ENCODE assay signal across 1 cellular context in the genomic region with DNA sequence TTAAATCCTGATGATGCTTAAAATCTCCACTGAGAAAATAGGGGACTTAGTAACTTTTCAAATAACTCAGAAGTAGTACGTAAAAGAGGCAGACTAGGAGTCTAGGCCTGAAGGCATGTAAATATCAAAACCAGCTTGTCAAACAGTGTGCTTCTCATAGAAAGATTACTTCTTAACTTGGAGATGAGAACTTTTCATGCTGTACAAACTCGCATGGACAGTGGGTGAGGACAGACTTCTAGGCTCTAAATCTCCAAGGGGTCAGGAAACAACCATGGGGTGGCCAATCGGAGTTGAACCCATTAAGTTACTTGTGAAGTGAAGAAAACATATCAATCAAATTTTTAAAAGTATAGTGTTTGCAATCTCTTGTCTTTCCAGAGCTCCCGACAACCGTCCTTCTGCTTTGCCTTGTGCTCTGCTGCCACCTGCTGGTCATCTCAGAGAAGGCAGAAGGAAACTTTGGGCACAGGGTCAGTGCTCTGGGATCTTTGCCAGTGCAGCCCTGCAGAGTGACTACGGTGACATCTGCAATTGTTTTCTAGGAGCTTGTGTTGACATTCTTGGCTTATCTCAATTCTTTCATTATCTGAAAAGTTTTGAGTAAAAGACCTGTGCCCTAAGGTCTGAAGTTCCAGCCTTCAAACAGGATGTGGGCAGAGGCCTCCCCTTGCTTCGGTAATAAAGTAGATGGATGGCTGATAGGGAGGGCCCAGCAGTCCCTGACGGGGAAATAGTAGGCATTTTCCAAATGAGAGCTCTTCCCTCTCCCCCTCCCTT.
A peak's percentile ranks its signal among the peaks of the same experiment; 100 is the strongest.
TF ChIP-seq lines count a peak whose summit lies in the region.

No MANE protein-coding gene starts in this region.

TF ChIP-seq in HEK293, 187 proteins besides CTCF, POLR2A, EP300 and RAD21 (continued from another document and continues in another):
- no peak for TF ChIP-seq ZNF571 (tag by site-specific recombination; IDR thresholded peaks at IDR 0.05)
- no peak for TF ChIP-seq ZNF157 (tag by site-specific recombination; IDR thresholded peaks at IDR 0.05)
- TF ChIP-seq SETDB1 (IDR thresholded peaks at IDR 0.05; ENCODE audit: insufficient read length, low read length): no peak
- TF ChIP-seq KLF16 (tag by site-specific recombination; IDR thresholded peaks at IDR 0.05): no peak
- TF ChIP-seq ZNF239 (tag by site-specific recombination; IDR thresholded peaks at IDR 0.05): no peak
- TF ChIP-seq, protein P1, sequence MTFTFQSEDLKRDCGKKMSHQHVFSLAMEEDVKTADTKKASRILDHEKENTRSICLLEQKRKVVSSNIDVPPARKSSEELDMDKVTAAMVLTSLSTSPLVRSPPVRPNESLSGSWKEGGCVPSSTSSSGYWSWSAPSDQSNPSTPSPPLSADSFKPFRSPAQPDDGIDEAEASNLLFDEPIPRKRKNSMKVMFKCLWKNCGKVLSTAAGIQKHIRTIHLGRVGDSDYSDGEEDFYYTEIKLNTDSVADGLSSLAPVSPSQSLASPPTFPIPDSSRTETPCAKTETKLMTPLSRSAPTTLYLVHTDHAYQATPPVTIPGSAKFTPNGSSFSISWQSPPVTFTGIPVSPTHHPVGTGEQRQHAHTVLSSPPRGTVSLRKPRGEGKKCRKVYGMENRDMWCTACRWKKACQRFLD (tag by site-specific recombination; IDR thresholded peaks at IDR 0.05): no peak
- TF ChIP-seq, protein P2, sequence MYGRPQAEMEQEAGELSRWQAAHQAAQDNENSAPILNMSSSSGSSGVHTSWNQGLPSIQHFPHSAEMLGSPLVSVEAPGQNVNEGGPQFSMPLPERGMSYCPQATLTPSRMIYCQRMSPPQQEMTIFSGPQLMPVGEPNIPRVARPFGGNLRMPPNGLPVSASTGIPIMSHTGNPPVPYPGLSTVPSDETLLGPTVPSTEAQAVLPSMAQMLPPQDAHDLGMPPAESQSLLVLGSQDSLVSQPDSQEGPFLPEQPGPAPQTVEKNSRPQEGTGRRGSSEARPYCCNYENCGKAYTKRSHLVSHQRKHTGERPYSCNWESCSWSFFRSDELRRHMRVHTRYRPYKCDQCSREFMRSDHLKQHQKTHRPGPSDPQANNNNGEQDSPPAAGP (tag by site-specific recombination; IDR thresholded peaks at IDR 0.05): peak; percentile 94; the same call in 1 of the 2 replicates
- no peak for TF ChIP-seq ZNF416 (tag by site-specific recombination; IDR thresholded peaks at IDR 0.05)
- no peak for TF ChIP-seq ZNF23 (tag by site-specific recombination; IDR thresholded peaks at IDR 0.05; ENCODE audit: borderline replicate concordance)
- TF ChIP-seq ZNF670 (tag by site-specific recombination; IDR thresholded peaks at IDR 0.05; ENCODE audit: low read depth): no peak
- TF ChIP-seq, protein P3, sequence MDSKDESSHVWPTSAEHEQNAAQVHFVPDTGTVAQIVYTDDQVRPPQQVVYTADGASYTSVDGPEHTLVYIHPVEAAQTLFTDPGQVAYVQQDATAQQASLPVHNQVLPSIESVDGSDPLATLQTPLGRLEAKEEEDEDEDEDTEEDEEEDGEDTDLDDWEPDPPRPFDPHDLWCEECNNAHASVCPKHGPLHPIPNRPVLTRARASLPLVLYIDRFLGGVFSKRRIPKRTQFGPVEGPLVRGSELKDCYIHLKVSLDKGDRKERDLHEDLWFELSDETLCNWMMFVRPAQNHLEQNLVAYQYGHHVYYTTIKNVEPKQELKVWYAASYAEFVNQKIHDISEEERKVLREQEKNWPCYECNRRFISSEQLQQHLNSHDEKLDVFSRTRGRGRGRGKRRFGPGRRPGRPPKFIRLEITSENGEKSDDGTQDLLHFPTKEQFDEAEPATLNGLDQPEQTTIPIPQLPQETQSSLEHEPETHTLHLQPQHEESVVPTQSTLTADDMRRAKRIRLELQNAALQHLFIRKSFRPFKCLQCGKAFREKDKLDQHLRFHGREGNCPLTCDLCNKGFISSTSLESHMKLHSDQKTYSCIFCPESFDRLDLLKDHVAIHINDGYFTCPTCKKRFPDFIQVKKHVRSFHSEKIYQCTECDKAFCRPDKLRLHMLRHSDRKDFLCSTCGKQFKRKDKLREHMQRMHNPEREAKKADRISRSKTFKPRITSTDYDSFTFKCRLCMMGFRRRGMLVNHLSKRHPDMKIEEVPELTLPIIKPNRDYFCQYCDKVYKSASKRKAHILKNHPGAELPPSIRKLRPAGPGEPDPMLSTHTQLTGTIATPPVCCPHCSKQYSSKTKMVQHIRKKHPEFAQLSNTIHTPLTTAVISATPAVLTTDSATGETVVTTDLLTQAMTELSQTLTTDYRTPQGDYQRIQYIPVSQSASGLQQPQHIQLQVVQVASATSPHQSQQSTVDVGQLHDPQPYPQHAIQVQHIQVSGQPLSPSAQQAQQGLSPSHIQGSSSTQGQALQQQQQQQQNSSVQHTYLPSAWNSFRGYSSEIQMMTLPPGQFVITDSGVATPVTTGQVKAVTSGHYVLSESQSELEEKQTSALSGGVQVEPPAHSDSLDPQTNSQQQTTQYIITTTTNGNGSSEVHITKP (tag by site-specific recombination; IDR thresholded peaks at IDR 0.05): peak; percentile 50; the same call in 1 of the 2 replicates
- no peak for TF ChIP-seq HOXC10 (CRISPR knock-in tag; IDR thresholded peaks at IDR 0.05)
- TF ChIP-seq SP7 (tag by site-specific recombination; IDR thresholded peaks at IDR 0.05): peak; percentile 88
- no peak for TF ChIP-seq ZNF19 (tag by site-specific recombination; IDR thresholded peaks at IDR 0.05; ENCODE audit: low read depth)
- TF ChIP-seq, protein P4, sequence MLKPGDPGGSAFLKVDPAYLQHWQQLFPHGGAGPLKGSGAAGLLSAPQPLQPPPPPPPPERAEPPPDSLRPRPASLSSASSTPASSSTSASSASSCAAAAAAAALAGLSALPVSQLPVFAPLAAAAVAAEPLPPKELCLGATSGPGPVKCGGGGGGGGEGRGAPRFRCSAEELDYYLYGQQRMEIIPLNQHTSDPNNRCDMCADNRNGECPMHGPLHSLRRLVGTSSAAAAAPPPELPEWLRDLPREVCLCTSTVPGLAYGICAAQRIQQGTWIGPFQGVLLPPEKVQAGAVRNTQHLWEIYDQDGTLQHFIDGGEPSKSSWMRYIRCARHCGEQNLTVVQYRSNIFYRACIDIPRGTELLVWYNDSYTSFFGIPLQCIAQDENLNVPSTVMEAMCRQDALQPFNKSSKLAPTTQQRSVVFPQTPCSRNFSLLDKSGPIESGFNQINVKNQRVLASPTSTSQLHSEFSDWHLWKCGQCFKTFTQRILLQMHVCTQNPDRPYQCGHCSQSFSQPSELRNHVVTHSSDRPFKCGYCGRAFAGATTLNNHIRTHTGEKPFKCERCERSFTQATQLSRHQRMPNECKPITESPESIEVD (tag by site-specific recombination; IDR thresholded peaks at IDR 0.05): peak; percentile 86
- TF ChIP-seq ZNF248 (tag by site-specific recombination; IDR thresholded peaks at IDR 0.05): no peak
- no peak; the same call in 1 of the 2 replicates for TF ChIP-seq GLI2 (tag by site-specific recombination; IDR thresholded peaks at IDR 0.05; ENCODE audit: borderline replicate concordance, low read depth)
- TF ChIP-seq, protein P5, sequence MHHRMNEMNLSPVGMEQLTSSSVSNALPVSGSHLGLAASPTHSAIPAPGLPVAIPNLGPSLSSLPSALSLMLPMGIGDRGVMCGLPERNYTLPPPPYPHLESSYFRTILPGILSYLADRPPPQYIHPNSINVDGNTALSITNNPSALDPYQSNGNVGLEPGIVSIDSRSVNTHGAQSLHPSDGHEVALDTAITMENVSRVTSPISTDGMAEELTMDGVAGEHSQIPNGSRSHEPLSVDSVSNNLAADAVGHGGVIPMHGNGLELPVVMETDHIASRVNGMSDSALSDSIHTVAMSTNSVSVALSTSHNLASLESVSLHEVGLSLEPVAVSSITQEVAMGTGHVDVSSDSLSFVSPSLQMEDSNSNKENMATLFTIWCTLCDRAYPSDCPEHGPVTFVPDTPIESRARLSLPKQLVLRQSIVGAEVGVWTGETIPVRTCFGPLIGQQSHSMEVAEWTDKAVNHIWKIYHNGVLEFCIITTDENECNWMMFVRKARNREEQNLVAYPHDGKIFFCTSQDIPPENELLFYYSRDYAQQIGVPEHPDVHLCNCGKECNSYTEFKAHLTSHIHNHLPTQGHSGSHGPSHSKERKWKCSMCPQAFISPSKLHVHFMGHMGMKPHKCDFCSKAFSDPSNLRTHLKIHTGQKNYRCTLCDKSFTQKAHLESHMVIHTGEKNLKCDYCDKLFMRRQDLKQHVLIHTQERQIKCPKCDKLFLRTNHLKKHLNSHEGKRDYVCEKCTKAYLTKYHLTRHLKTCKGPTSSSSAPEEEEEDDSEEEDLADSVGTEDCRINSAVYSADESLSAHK (tag by site-specific recombination; IDR thresholded peaks at IDR 0.05): no peak; the same call in 1 of the 2 replicates
- 0 out of 2 replicates have a peak, but pooled peaks have one; percentile 34 for TF ChIP-seq KLF10 (tag by site-specific recombination; IDR thresholded peaks at IDR 0.05)
- peak; percentile 68 for TF ChIP-seq ZNF629 (tag by site-specific recombination; IDR thresholded peaks at IDR 0.05)
- TF ChIP-seq GFI1B (tag by site-specific recombination; IDR thresholded peaks at IDR 0.05): no peak
- no peak for TF ChIP-seq ZNF302 (tag by site-specific recombination; IDR thresholded peaks at IDR 0.05; ENCODE audit: low read depth)
- TF ChIP-seq MYNN (tag by site-specific recombination; IDR thresholded peaks at IDR 0.05; ENCODE audit: borderline replicate concordance): no peak
- TF ChIP-seq, protein P6, sequence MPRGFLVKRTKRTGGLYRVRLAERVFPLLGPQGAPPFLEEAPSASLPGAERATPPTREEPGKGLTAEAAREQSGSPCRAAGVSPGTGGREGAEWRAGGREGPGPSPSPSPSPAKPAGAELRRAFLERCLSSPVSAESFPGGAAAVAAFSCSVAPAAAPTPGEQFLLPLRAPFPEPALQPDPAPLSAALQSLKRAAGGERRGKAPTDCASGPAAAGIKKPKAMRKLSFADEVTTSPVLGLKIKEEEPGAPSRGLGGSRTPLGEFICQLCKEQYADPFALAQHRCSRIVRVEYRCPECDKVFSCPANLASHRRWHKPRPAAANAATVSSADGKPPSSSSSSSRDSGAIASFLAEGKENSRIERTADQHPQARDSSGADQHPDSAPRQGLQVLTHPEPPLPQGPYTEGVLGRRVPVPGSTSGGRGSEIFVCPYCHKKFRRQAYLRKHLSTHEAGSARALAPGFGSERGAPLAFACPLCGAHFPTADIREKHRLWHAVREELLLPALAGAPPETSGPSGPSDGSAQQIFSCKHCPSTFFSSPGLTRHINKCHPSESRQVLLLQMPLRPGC (tag by site-specific recombination; IDR thresholded peaks at IDR 0.05): no peak
- TF ChIP-seq ZBTB20 (tag by site-specific recombination; IDR thresholded peaks at IDR 0.05): peak; percentile 35
- TF ChIP-seq ZEB2 (tag by site-specific recombination; IDR thresholded peaks at IDR 0.05): peak; percentile 78
- peak; percentile 73 for TF ChIP-seq ZNF341 (tag by site-specific recombination; IDR thresholded peaks at IDR 0.05; ENCODE audit: low read depth)
- no peak; the same call in 1 of the 2 replicates for TF ChIP-seq ZNF623 (tag by site-specific recombination; IDR thresholded peaks at IDR 0.05)
- no peak for TF ChIP-seq ZNF548 (tag by site-specific recombination; IDR thresholded peaks at IDR 0.05)
- TF ChIP-seq ZFP37 (tag by site-specific recombination; IDR thresholded peaks at IDR 0.05): 0 out of 2 replicates have a peak, but pooled peaks have one; percentile 53
- TF ChIP-seq ZNF843 (tag by site-specific recombination; IDR thresholded peaks at IDR 0.05): peak; percentile 89
- TF ChIP-seq WT1 (tag by site-specific recombination; IDR thresholded peaks at IDR 0.05): peak; percentile 96
- TF ChIP-seq TCF7L2 (IDR thresholded peaks at IDR 0.05; ENCODE audit: borderline replicate concordance, low read depth, low read length): peak; percentile 52; the same call in 1 of the 2 replicates
- TF ChIP-seq FEZF1 (tag by site-specific recombination; IDR thresholded peaks at IDR 0.05): peak; percentile 73
- no peak for TF ChIP-seq ZNF558 (tag by site-specific recombination; IDR thresholded peaks at IDR 0.05)
- no peak for TF ChIP-seq IKZF3 (tag by site-specific recombination; IDR thresholded peaks at IDR 0.05)
- TF ChIP-seq SALL2 (tag by site-specific recombination; IDR thresholded peaks at IDR 0.05; ENCODE audit: borderline replicate concordance): no peak
- TF ChIP-seq, protein P7, sequence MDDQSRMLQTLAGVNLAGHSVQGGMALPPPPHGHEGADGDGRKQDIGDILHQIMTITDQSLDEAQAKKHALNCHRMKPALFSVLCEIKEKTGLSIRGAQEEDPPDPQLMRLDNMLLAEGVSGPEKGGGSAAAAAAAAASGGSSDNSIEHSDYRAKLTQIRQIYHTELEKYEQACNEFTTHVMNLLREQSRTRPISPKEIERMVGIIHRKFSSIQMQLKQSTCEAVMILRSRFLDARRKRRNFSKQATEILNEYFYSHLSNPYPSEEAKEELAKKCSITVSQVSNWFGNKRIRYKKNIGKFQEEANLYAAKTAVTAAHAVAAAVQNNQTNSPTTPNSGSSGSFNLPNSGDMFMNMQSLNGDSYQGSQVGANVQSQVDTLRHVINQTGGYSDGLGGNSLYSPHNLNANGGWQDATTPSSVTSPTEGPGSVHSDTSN (CRISPR knock-in tag; IDR thresholded peaks at IDR 0.05): no peak
- no peak for TF ChIP-seq ZNF777 (tag by site-specific recombination; IDR thresholded peaks at IDR 0.05; ENCODE audit: borderline replicate concordance)
- TF ChIP-seq, protein P8, sequence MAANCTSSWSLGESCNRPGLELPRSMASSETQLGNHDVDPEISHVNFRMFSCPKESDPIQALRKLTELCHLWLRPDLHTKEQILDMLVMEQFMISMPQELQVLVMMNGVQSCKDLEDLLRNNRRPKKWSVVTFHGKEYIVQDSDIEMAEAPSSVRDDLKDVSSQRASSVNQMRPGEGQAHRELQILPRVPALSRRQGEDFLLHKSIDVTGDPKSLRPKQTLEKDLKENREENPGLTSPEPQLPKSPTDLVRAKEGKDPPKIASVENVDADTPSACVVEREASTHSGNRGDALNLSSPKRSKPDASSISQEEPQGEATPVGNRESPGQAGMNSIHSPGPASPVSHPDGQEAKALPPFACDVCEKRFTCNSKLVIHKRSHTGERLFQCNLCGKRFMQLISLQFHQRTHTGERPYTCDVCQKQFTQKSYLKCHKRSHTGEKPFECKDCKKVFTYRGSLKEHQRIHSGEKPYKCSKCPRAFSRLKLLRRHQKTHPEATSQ (tag by site-specific recombination; IDR thresholded peaks at IDR 0.05): no peak
- no peak for TF ChIP-seq MEIS1 (CRISPR knock-in tag; IDR thresholded peaks at IDR 0.05; ENCODE audit: borderline replicate concordance)
- TF ChIP-seq ZNF510 (tag by site-specific recombination; IDR thresholded peaks at IDR 0.05; ENCODE audit: insufficient replicate concordance): no peak
- TF ChIP-seq ZNF114 (tag by site-specific recombination; IDR thresholded peaks at IDR 0.05): no peak
- TF ChIP-seq ZNF768 (tag by site-specific recombination; IDR thresholded peaks at IDR 0.05): no peak
- peak; percentile 70 for TF ChIP-seq ZNF366 (tag by site-specific recombination; conservative IDR thresholded peaks at IDR 0.05)
- no peak for TF ChIP-seq ZNF677 (tag by site-specific recombination; IDR thresholded peaks at IDR 0.05)
